ENCODE assay signal across 11 cellular contexts in the genomic region with DNA sequence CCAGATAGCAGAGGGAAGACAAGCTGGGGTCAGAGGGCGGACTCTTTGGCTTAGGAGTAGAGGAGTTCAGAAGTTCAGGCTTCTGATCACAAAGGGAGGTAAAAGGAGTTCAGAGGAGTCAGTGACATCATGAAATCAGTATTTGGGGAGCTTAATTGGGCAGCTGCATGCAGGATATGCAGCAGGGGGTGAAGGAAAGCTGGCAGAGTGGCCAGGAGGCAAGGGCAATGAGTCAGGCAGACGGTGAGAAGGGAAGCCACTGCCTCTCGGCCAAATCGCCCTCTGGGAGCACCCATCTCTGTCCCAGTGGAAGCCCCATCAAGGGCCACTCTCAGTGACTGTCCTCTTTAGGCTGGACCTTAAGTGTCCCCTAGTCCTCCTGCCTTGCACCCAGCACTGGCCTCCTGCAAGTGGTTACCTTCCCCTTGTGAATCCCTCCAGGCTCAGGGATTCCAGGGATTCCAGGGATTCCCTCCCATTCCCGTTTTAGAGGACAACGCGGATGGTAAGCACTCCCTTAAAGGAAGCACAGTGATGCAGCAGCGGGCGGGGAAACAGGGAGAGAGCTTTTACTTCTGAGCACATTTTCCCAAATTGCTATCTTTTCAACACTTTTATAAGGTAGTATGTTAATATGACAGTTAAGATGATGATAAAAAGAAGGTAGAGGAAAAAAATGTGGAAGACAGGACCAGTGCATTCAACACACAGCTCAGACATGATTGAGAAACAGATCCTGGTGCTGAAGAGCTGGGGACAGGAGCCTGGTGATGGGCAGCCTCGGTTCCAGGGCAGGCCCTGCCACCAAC.
DNase-seq lines count a peak whose midpoint lies in the region; ATAC-seq and TF ChIP-seq lines count a peak whose summit lies in the region.
"Had no signal": no experiment of that assay in that cellular context is flagged by ENCODE, and none has a peak within 500 bp of the region (broad histone marks: within the 10 kb centered on the region; RNA-seq: fewer than 3 reads in every experiment).

No MANE protein-coding gene starts in this region.

- peaks cover 0 to 7% of the 10 kb centered on the region in 2 experiments; a peak in 1 of 4 replicates for H3K79me1 ChIP-seq in IMR-90 (ENCODE audit: low read depth in 1 of 2, low read length in 2 of 2)

- H3K9ac ChIP-seq in IMR-90 (ENCODE audit: low read depth, low read length) (no peak overlapping the region), muscle layer of colon (ENCODE audit: low read length) (no peak overlapping the region)

- peak overlapping the region; percentile 73 for H3K4ac ChIP-seq in IMR-90 (ENCODE audit: low read depth, low read length)

- TF ChIP-seq POLR2A in IMR-90 (IDR thresholded peaks at IDR 0.05; ENCODE audit: low read depth, low read length) = no peak

- no CpG with 5 or more reads among the region's 10 CpGs for WGBS in IMR-90 (ENCODE audit: extremely low coverage in 2 of 2, insufficient read length in 1 of 2), 2 experiments

- H3K9me1 ChIP-seq in IMR-90 (ENCODE audit: insufficient read depth, low read length) = peaks cover 26% of the 10 kb centered on the region

- dilution Hi-C loops in IMR-90 (cut with HindIII; ENCODE audit: low sequenced_read_pairs, unreplicated experiment) = no loop called here

- peak overlapping the region; percentile 57 for H2BK20ac ChIP-seq in IMR-90 (ENCODE audit: low read depth, low read length)

- H3K27me3 ChIP-seq in BJ (ENCODE audit: control insufficient read depth, insufficient read depth, low read length) = no peaks in the 10 kb centered on the region
- H3K27me3 ChIP-seq in IMR-90 (ENCODE audit: control insufficient read depth, insufficient read depth, low read length) = no peaks in the 10 kb centered on the region
- H3K27me3 ChIP-seq in muscle layer of colon (ENCODE audit: control insufficient read depth in 1 of 2, insufficient read depth in 2 of 2, low read length in 2 of 2) = no peaks in the 10 kb centered on the region

- peak overlapping the region; percentile 29 for H3K14ac ChIP-seq in IMR-90 (replicated peaks; ENCODE audit: low read depth, low read length)

- peak overlapping the region; percentile 88 for H2BK120ac ChIP-seq in IMR-90 (ENCODE audit: low read depth, low read length)

- peak overlapping the region; percentile 81 for H2AFZ ChIP-seq in IMR-90 (replicated peaks; ENCODE audit: low read length, poor library complexity)

- H3K27ac Mint-ChIP-seq in chondrocyte (ENCODE audit: unreplicated experiment) = peak overlapping the region; percentile 81

- H4K91ac ChIP-seq in IMR-90 (ENCODE audit: insufficient read depth, low read depth, low read length) = peak overlapping the region; percentile 37; the same call in 1 of the 2 replicates

- no peak overlapping the region for H3K4me3 ChIP-seq in BJ (ENCODE audit: low read depth, low read length)
- no peak overlapping the region for H3K4me3 ChIP-seq in IMR-90 (ENCODE audit: insufficient read depth, low read depth, low read length)
- H3K4me3 ChIP-seq in muscle layer of colon (ENCODE audit: low read depth in 1 of 2, low read length in 2 of 2) = no peak overlapping the region

- H3K56ac ChIP-seq in IMR-90 (ENCODE audit: extremely low read depth, insufficient read depth, low read length) = no peak overlapping the region

- H4K8ac ChIP-seq in IMR-90 (ENCODE audit: low read depth in 2 of 2, low read length in 2 of 2) = peak overlapping the region in 1 of 2 experiments; percentile 48; a peak in 1 of 4 replicates

- H3K4me1 ChIP-seq in IMR-90 (ENCODE audit: control insufficient read depth, insufficient read depth, low read length) = peaks cover 14% of the 10 kb centered on the region
- H3K4me1 ChIP-seq in muscle layer of colon (ENCODE audit: insufficient read depth, low read length) = peaks cover 53% of the 10 kb centered on the region

- 0 out of 2 replicates have a peak overlapping the region, but pooled peaks have one; percentile 10 for H3K27ac ChIP-seq in IMR-90 (ENCODE audit: insufficient read depth, low read length)
- H3K27ac ChIP-seq in muscle layer of colon (ENCODE audit: low read depth, low read length) = peak overlapping the region; percentile 57

- peaks cover 3% of the 10 kb centered on the region for H3K36me3 Mint-ChIP-seq in chondrocyte (ENCODE audit: low read depth)

- CTCF ChIA-PET in BJ (lab: Yijun Ruan, JAX) (interaction anchor here (1.0 to 1.4 kb wide), 4 partner anchors 15 to 391 kb away, joined by 3 to 4 read pairs (median 3); no protein-coding TSS in a partner anchor), IMR-90 (lab: Yijun Ruan, JAX) (interaction anchor here (0.6 kb wide), 1 partner anchor 13 kb away, joined by 3 read pairs; no protein-coding TSS in a partner anchor)

- H3K9me3 Mint-ChIP-seq in chondrocyte (ENCODE audit: low read depth) = no peaks in the 10 kb centered on the region
- H3K9me3 Mint-ChIP-seq: neural crest cell had no signal

- peaks cover 60% of the 10 kb centered on the region for H3K4me1 Mint-ChIP-seq in chondrocyte (ENCODE audit: low read depth)

- H2BK15ac ChIP-seq in IMR-90 (ENCODE audit: low read depth, low read length) = peak overlapping the region; percentile 26; the same call in 1 of the 3 replicates

- H2AK9ac ChIP-seq in IMR-90 (replicated peaks; ENCODE audit: low read depth, low read length, poor library complexity) = peak overlapping the region; percentile 85

- H4K20me1 ChIP-seq in IMR-90 (ENCODE audit: insufficient read depth, low read length) = no peaks in the 10 kb centered on the region

- BruUV-seq in IMR-90 (replicated peaks; lab: Mats Ljungman, UMichigan) = no TSS peak

- H3K18ac ChIP-seq in IMR-90 (ENCODE audit: low read depth, low read length) = peak overlapping the region; percentile 33; the same call in 1 of the 2 replicates

- peak overlapping the region; percentile 77 for H2AK5ac ChIP-seq in IMR-90 (ENCODE audit: low read depth, low read length)

- ATAC-seq in IMR-90 (ENCODE audit: low read depth) = peak; percentile 85
- no peak for ATAC-seq in HG03139 (IDR thresholded peaks at IDR 0.05; ENCODE audit: unreplicated experiment)
- no peak for ATAC-seq in HG03039 (IDR thresholded peaks at IDR 0.05; ENCODE audit: unreplicated experiment)

- in situ Hi-C loops in IMR-90 (cut with MboI; ENCODE audit: low sequenced_read_pairs) = no loop called here

- H4K5ac ChIP-seq in IMR-90 (ENCODE audit: low read depth, low read length) = no peak overlapping the region

- H3K9me3 ChIP-seq in IMR-90 (ENCODE audit: control insufficient read depth, insufficient read depth, low read length) (no peaks in the 10 kb centered on the region), muscle layer of colon (ENCODE audit: low read length) (no peaks in the 10 kb centered on the region)

- H3K23ac ChIP-seq in IMR-90 (ENCODE audit: low read depth, low read length) = peak overlapping the region; percentile 72

- no peak for TF ChIP-seq CTCF in BJ (IDR thresholded peaks at IDR 0.05; ENCODE audit: insufficient read depth, low read depth, low read length)
- no peak for TF ChIP-seq CTCF in IMR-90 (conservative IDR thresholded peaks at IDR 0.05; ENCODE audit: low read depth, low read length)
- no peak for TF ChIP-seq CTCF in chondrocyte (IDR thresholded peaks at IDR 0.05)

- H2BK5ac ChIP-seq in IMR-90 (ENCODE audit: low read depth, low read length, poor library complexity, severe bottlenecking) = no peak overlapping the region

- POLR2A ChIA-PET in BJ (lab: Charles Lee) = interaction anchor here (1.1 kb wide), 1 partner anchor 9 kb away, joined by 5 read pairs; no protein-coding TSS in a partner anchor
- POLR2A ChIA-PET in IMR-90 (lab: Charles Lee; ENCODE audit: unreplicated experiment) = interaction anchor here (0.6 kb wide), 1 partner anchor 923 kb away, joined by 3 read pairs; no protein-coding TSS in a partner anchor

- H3K4me3 Mint-ChIP-seq in chondrocyte (ENCODE audit: unreplicated experiment) = no peak overlapping the region
- H3K4me3 Mint-ChIP-seq: neural crest cell had no signal

- H3K4me2 ChIP-seq in IMR-90 (ENCODE audit: low read depth, low read length) = peak overlapping the region; percentile 53

- H3K36me3 ChIP-seq in BJ (ENCODE audit: control insufficient read depth, insufficient read depth, low read length) (no peaks in the 10 kb centered on the region), IMR-90 (ENCODE audit: control insufficient read depth, insufficient read depth, low read length) (no peaks in the 10 kb centered on the region), muscle layer of colon (ENCODE audit: insufficient read depth, low read length) (no peaks in the 10 kb centered on the region)

- intact Hi-C loops in IMR-90 (cut with micrococcal nuclease) = no loop called here

- H3K27me3 Mint-ChIP-seq in chondrocyte (ENCODE audit: low read depth) = no peaks in the 10 kb centered on the region

- DNase-seq in BJ (ENCODE audit: low read depth) (peak; percentile 29), IMR-90 (peak; percentile 33), chondrocyte (ENCODE audit: low spot score) (no peak), hypothalamus (lab: John Stamatoyannopoulos, UW) (no peak), AML-193 (lab: John Stamatoyannopoulos, UW) (no peak)
- DNase-seq: activated CD4-positive, alpha-beta T cell treated with anti-CD3 and anti-CD28 coated beads for 4 hours; OCI-M1 had no signal

- TF ChIP-seq RAD21 in IMR-90 (IDR thresholded peaks at IDR 0.05; ENCODE audit: low read length) = no peak

TF ChIP-seq in IMR-90, 13 proteins besides CTCF, POLR2A, EP300 and RAD21:
- TF ChIP-seq RFX5 (IDR thresholded peaks at IDR 0.05; ENCODE audit: low read depth, low read length) = no peak
- TF ChIP-seq SMC3 (IDR thresholded peaks at IDR 0.05; ENCODE audit: low read depth, low read length) = 0 out of 2 replicates have a peak, but pooled peaks have one; percentile 6
TF ChIP-seq in IMR-90: peak in this region for 1.

Comparison
In these comparisons a context has a peak if more than half of its experiments do, and no peak if none do; other contexts are left out.
1. DNase-seq: peak in BJ (single experiment) and IMR-90 (single experiment); none in chondrocyte (single experiment), hypothalamus (0 of 51) and AML-193 (0 of 2).